In genomic region chr5:178113141-178113787, GRCh38 we compare ENCODE assay signal across 8 cellular contexts. TPM values are rescaled to one million over a fixed set of nuclear protein-coding genes. Genes with fewer than 3 reads are reported as not detected.
DNase-seq lines count a peak whose midpoint lies in the region; ATAC-seq, FAIRE-seq and TF ChIP-seq lines count a peak whose summit lies in the region.

A gene with protein sequence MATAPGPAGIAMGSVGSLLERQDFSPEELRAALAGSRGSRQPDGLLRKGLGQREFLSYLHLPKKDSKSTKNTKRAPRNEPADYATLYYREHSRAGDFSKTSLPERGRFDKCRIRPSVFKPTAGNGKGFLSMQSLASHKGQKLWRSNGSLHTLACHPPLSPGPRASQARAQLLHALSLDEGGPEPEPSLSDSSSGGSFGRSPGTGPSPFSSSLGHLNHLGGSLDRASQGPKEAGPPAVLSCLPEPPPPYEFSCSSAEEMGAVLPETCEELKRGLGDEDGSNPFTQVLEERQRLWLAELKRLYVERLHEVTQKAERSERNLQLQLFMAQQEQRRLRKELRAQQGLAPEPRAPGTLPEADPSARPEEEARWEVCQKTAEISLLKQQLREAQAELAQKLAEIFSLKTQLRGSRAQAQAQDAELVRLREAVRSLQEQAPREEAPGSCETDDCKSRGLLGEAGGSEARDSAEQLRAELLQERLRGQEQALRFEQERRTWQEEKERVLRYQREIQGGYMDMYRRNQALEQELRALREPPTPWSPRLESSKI (plus strand): TSS chr5:178113532. CDS start chr5:178119584, 6,052 bp downstream.

- no peaks in the 10 kb centered on the region for H3K79me2 ChIP-seq in fibroblast of lung (ENCODE audit: control insufficient read depth, insufficient read depth, low read length)
- H3K79me2 ChIP-seq in parathyroid adenoma = peaks cover 3% of the 10 kb centered on the region

- TF ChIP-seq RAD21 in A549 (conservative IDR thresholded peaks at IDR 0.05 in 1 of 2, IDR thresholded peaks at IDR 0.05 in 1 of 2) = no peak

- H3K9me3 Mint-ChIP-seq in activated T-cell treated with anti-CD3 and anti-CD28 coated beads, Interleukin-2, amount 50 U/mL, for 4 hours = no peaks in the 10 kb centered on the region

- peaks cover 11% of the 10 kb centered on the region; the same call in 2 of the 3 replicates for H3K4me1 ChIP-seq in A549
- no peaks in the 10 kb centered on the region for H3K4me1 ChIP-seq in fibroblast of lung (ENCODE audit: control insufficient read depth, extremely low read depth, insufficient read depth, low read length)
- peaks cover 8% of the 10 kb centered on the region for H3K4me1 ChIP-seq in parathyroid adenoma

- peaks cover 39% of the 10 kb centered on the region for H3K27me3 ChIP-seq in fibroblast of lung (ENCODE audit: control insufficient read depth, insufficient read depth, low read length)
- no peaks in the 10 kb centered on the region for H3K27me3 ChIP-seq in parathyroid adenoma (ENCODE audit: control insufficient read depth, insufficient read depth, low read length)

- peak; percentile 27 for TF ChIP-seq CTCF in A549 (IDR thresholded peaks at IDR 0.05)
- TF ChIP-seq CTCF in fibroblast of lung (conservative IDR thresholded peaks at IDR 0.05 in 1 of 2, IDR thresholded peaks at IDR 0.05 in 1 of 2; ENCODE audit: low read depth in 1 of 2, low read length in 2 of 2) = no peak
- no peak for TF ChIP-seq CTCF in parathyroid adenoma (IDR thresholded peaks at IDR 0.05)

- no peak within 1 kb of the TSS for H2AFZ ChIP-seq in fibroblast of lung (ENCODE audit: low read length)
- H2AFZ ChIP-seq in parathyroid adenoma = peak within 1 kb of the TSS; percentile 94

- no peaks in the 10 kb centered on the region for H3K36me3 Mint-ChIP-seq in activated T-cell treated with anti-CD3 and anti-CD28 coated beads, Interleukin-2, amount 50 U/mL, for 4 hours (ENCODE audit: insufficient read depth)

- no peaks in the 10 kb centered on the region for H3K36me3 ChIP-seq in fibroblast of lung (ENCODE audit: control insufficient read depth, insufficient read depth, low read length)
- H3K36me3 ChIP-seq in parathyroid adenoma (ENCODE audit: control insufficient read depth, insufficient read depth, low read length) = no peaks in the 10 kb centered on the region

- H3K9ac ChIP-seq in fibroblast of lung (ENCODE audit: insufficient read depth, low read length) (no peak within 1 kb of the TSS), parathyroid adenoma (peak within 1 kb of the TSS; percentile 0)

- peak within 1 kb of the TSS; percentile 90 for H3K4me3 Mint-ChIP-seq in activated T-cell treated with anti-CD3 and anti-CD28 coated beads, Interleukin-2, amount 50 U/mL, for 4 hours

- no peaks in the 10 kb centered on the region for H4K20me1 ChIP-seq in fibroblast of lung (ENCODE audit: control insufficient read depth, extremely low read depth, insufficient read depth, low read length)

- DNase-seq in A549 (ENCODE audit: low read depth in 1 of 2, low spot score in 1 of 2) (peak; percentile 42 to 60), GM18507 (ENCODE audit: extremely low spot score, insufficient read length, low read depth) (peak; percentile 71), NOMO-1 (lab: John Stamatoyannopoulos, UW; ENCODE audit: unreplicated experiment in 2 of 2) (peak; percentile 69 to 76), fibroblast of lung (ENCODE audit: low read depth in 2 of 2) (peak; percentile 18 to 60), ureter (ENCODE audit: low spot score) (peak; percentile 70)
- DNase-seq in activated T-cell treated with anti-CD3 and anti-CD28 coated beads, Interleukin-2, amount 50 U/mL, for 4 hours = peak; percentile 82

- CTCF ChIA-PET in A549 (lab: Yijun Ruan, JAX) = interaction anchor here (1.1 to 1.2 kb wide), 3 partner anchors 31 to 51 kb away, joined by 3 read pairs; no protein-coding TSS in a partner anchor

- TF ChIP-seq EP300 in A549 (IDR thresholded peaks at IDR 0.05) = no peak

- TF ChIP-seq POLR2A in A549 (IDR thresholded peaks at IDR 0.05; ENCODE audit: low read length) = no peak

- H3K27ac ChIP-seq in A549 (peak within 1 kb of the TSS; percentile 56 to 87; a peak in 5 of 6 replicates), fibroblast of lung (ENCODE audit: insufficient read depth, low read length) (no peak within 1 kb of the TSS), parathyroid adenoma (peak within 1 kb of the TSS; percentile 61)

- peaks cover 4% of the 10 kb centered on the region for H3K27me3 Mint-ChIP-seq in activated T-cell treated with anti-CD3 and anti-CD28 coated beads, Interleukin-2, amount 50 U/mL, for 4 hours (ENCODE audit: low read depth)

- H3K9me3 ChIP-seq in A549 (no peaks in the 10 kb centered on the region), fibroblast of lung (ENCODE audit: control insufficient read depth, insufficient read depth, low read depth, low read length) (no peaks in the 10 kb centered on the region), parathyroid adenoma (ENCODE audit: control insufficient read depth, low read length) (no peaks in the 10 kb centered on the region)

- POLR2A ChIA-PET in A549 (lab: Yijun Ruan, JAX) = no interaction called here

- ATAC-seq in A549 (peak; percentile 71 to 75), HG03039 (IDR thresholded peaks at IDR 0.05; ENCODE audit: unreplicated experiment) (peak; percentile 68)
- peak; percentile 81 to 85 for ATAC-seq in activated T-cell treated with anti-CD3 and anti-CD28 coated beads, Interleukin-2, amount 50 U/mL, for 4 hours

- H3K4me2 ChIP-seq in A549 (peak within 1 kb of the TSS; percentile 96), fibroblast of lung (ENCODE audit: extremely low read depth, insufficient read depth, low read length) (peak within 1 kb of the TSS; percentile 51), parathyroid adenoma (ENCODE audit: low read length) (peak within 1 kb of the TSS; percentile 89)

- WGBS in A549 (ENCODE audit: missing lambda C conversion rate) = 2% methylated on average over 16 of the region's 96 CpGs

- H3K4me1 Mint-ChIP-seq in activated T-cell treated with anti-CD3 and anti-CD28 coated beads, Interleukin-2, amount 50 U/mL, for 4 hours (ENCODE audit: low read depth) = peaks cover 36% of the 10 kb centered on the region

- H3K4me3 ChIP-seq in A549 (peak within 1 kb of the TSS; percentile 59), fibroblast of lung (replicated peaks in 1 of 4; ENCODE audit: control extremely low read depth in 1 of 4, insufficient read depth in 1 of 4, low read depth in 3 of 4, low read length in 4 of 4) (peak within 1 kb of the TSS in 1 of 4 experiments; percentile 36), parathyroid adenoma (ENCODE audit: low read depth, low read length) (peak within 1 kb of the TSS; percentile 64)

- FAIRE-seq in A549 (lab: Jason Lieb, UNC) (no peak), GM18507 (lab: Jason Lieb, UNC) (peak; percentile 15)

TF ChIP-seq in A549, 52 proteins besides CTCF, POLR2A, EP300 and RAD21:
- no peak for TF ChIP-seq FOSL2 (IDR thresholded peaks at IDR 0.05)
- peak; percentile 53 for TF ChIP-seq FOSL2 (CRISPR knock-in tag; IDR thresholded peaks at IDR 0.05)
- TF ChIP-seq, protein P1, sequence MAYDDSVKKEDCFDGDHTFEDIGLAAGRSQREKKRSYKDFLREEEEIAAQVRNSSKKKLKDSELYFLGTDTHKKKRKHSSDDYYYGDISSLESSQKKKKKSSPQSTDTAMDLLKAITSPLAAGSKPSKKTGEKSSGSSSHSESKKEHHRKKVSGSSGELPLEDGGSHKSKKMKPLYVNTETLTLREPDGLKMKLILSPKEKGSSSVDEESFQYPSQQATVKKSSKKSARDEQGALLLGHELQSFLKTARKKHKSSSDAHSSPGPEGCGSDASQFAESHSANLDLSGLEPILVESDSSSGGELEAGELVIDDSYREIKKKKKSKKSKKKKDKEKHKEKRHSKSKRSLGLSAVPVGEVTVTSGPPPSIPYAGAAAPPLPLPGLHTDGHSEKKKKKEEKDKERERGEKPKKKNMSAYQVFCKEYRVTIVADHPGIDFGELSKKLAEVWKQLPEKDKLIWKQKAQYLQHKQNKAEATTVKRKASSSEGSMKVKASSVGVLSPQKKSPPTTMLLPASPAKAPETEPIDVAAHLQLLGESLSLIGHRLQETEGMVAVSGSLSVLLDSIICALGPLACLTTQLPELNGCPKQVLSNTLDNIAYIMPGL (CRISPR knock-in tag; IDR thresholded peaks at IDR 0.05; ENCODE audit: borderline replicate concordance) = no peak
- TF ChIP-seq JUN (IDR thresholded peaks at IDR 0.05) = 0 out of 5 replicates have a peak, but pooled peaks of 1 of the 2 experiments have one; percentile 15
- TF ChIP-seq PHF8 (IDR thresholded peaks at IDR 0.05; ENCODE audit: borderline replicate concordance, low read depth) = no peak
- TF ChIP-seq ATOH8 (CRISPR knock-in tag; IDR thresholded peaks at IDR 0.05; ENCODE audit: low read depth) = no peak
- TF ChIP-seq NR3C1 (IDR thresholded peaks at IDR 0.05) = no peak
- TF ChIP-seq, protein P2, sequence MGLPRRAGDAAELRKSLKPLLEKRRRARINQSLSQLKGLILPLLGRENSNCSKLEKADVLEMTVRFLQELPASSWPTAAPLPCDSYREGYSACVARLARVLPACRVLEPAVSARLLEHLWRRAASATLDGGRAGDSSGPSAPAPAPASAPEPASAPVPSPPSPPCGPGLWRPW (IDR thresholded peaks at IDR 0.05) = no peak
- TF ChIP-seq HEYL (CRISPR knock-in tag; IDR thresholded peaks at IDR 0.05) = no peak

RNA-seq across cellular contexts. Expression of the gene that starts here (rescaled TPM):
- polyA plus RNA-seq in A549 (2011; rRNA removed) = 0.12 and 0.26 TPM in 2 replicates
- polyA plus RNA-seq in A549 (2012; cell fraction: cytosol; rRNA removed) = 0.21 and 0.27 TPM in 2 replicates
- 0.45 and 0.48 TPM in 2 replicates for polyA plus RNA-seq in A549 (2012; cell fraction: nucleus; rRNA removed)
- 0.15 to 0.25 TPM (median 0.15 TPM) in 3 replicates for polyA plus RNA-seq in A549 (2017; fragmentation: RNase III; extraction: RNeasy Plus Mini Kit Qiagen cat#74134 plus additional on column Dnase treatment)
- 0.34 and 0.37 TPM in 2 replicates for polyA minus RNA-seq in A549 (2011; rRNA and poly(A)+ RNA removed)
- 1 to 10 TPM; 6.4 to 7.8 (median 7.6) TPM for total RNA-seq in activated T-cell treated with anti-CD3 and anti-CD28 coated beads, Interleukin-2, amount 50 U/mL, for 4 hours
- 0.26 and 0.83 TPM in 2 replicates for total RNA-seq in fibroblast of lung
- polyA plus RNA-seq in fibroblast of lung = 0.06 and 0.19 TPM in 2 replicates
- polyA plus RNA-seq in fibroblast of lung (2012) = 0.12 and 0.44 TPM in 2 replicates
- polyA minus RNA-seq in fibroblast of lung (ENCODE audit: low replicate concordance) = 0.20 TPM in 1 of 2 replicates, not detected in the other
- total RNA-seq in ureter = 3.3 TPM

Comparison
In these comparisons a context has a peak if more than half of its experiments do, and no peak if none do; other contexts are left out.
1. Peak in DNase-seq, ATAC-seq, H3K4me3 ChIP-seq, H3K27ac ChIP-seq and H3K4me2 ChIP-seq in A549; RNA of the gene not detected or under 1 TPM.
2. Peak in DNase-seq and H3K4me2 ChIP-seq in fibroblast of lung; RNA of the gene not detected or under 1 TPM.